ENCODE assay signal across 1 cellular context in the genomic region with DNA sequence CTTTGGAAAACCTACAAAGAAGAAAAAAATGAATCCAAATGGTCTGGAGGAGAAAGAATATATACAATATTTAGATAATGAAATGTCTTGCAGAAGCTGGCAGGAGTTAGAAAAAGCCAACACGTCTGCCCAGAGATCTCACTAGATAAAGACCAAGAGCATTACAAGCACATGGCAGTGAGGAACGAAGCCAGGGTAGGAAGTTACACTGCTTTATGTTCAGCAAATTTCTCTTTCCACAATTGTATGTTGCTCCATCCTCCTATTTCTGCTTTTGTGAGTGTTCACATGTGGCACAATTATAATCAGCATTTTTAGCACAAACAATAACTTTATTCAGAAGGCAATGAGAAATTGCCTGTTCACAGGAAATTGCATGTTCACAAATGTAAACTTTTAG.
TF ChIP-seq lines count a peak whose summit lies in the region.

No MANE protein-coding gene starts in this region.

TF ChIP-seq in K562, 482 proteins besides CTCF, POLR2A, EP300 and RAD21 (continued from another document):
- TF ChIP-seq, protein P1, sequence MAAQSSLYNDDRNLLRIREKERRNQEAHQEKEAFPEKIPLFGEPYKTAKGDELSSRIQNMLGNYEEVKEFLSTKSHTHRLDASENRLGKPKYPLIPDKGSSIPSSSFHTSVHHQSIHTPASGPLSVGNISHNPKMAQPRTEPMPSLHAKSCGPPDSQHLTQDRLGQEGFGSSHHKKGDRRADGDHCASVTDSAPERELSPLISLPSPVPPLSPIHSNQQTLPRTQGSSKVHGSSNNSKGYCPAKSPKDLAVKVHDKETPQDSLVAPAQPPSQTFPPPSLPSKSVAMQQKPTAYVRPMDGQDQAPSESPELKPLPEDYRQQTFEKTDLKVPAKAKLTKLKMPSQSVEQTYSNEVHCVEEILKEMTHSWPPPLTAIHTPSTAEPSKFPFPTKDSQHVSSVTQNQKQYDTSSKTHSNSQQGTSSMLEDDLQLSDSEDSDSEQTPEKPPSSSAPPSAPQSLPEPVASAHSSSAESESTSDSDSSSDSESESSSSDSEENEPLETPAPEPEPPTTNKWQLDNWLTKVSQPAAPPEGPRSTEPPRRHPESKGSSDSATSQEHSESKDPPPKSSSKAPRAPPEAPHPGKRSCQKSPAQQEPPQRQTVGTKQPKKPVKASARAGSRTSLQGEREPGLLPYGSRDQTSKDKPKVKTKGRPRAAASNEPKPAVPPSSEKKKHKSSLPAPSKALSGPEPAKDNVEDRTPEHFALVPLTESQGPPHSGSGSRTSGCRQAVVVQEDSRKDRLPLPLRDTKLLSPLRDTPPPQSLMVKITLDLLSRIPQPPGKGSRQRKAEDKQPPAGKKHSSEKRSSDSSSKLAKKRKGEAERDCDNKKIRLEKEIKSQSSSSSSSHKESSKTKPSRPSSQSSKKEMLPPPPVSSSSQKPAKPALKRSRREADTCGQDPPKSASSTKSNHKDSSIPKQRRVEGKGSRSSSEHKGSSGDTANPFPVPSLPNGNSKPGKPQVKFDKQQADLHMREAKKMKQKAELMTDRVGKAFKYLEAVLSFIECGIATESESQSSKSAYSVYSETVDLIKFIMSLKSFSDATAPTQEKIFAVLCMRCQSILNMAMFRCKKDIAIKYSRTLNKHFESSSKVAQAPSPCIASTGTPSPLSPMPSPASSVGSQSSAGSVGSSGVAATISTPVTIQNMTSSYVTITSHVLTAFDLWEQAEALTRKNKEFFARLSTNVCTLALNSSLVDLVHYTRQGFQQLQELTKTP (IDR thresholded peaks at IDR 0.05; ENCODE audit: low read depth in 1 of 2, partially characterized antibody in 2 of 2) = no peak
